ENCODE assay signal across 9 cellular contexts in genomic region chr6:12324096-12324495, GRCh38. TPM values are rescaled to one million over a fixed set of nuclear protein-coding genes. Genes with fewer than 3 reads are reported as not detected.
A peak's percentile ranks its signal among the peaks of the same experiment; 100 is the strongest.
DNase-seq lines count a peak whose midpoint lies in the region; ATAC-seq and TF ChIP-seq lines count a peak whose summit lies in the region.
"Had no signal": no experiment of that assay in that cellular context is flagged by ENCODE, and none has a peak within 500 bp of the region (broad histone marks: within the 10 kb centered on the region; RNA-seq: fewer than 3 reads in every experiment).

No MANE protein-coding gene starts in this region.

- peaks cover 4% of the 10 kb centered on the region for H3K27me3 Mint-ChIP-seq in type B pancreatic cell
- peaks cover 8% of the 10 kb centered on the region for H3K27me3 Mint-ChIP-seq in activated CD8-positive, alpha-beta memory T cell treated with anti-CD3 and anti-CD28 coated beads, Interleukin-2, amount 10 ng/mL, durations not matched to agents 7 days and 5 days

- ATAC-seq in GM21529 (IDR thresholded peaks at IDR 0.05; ENCODE audit: unreplicated experiment) = no peak
- ATAC-seq in activated CD8-positive, alpha-beta memory T cell treated with anti-CD3 and anti-CD28 coated beads, Interleukin-2, amount 10 ng/mL, durations not matched to agents 7 days and 5 days = no peak

- peak overlapping the region; percentile 51 for H3K4me3 Mint-ChIP-seq in type B pancreatic cell
- H3K4me3 Mint-ChIP-seq in activated CD8-positive, alpha-beta memory T cell treated with anti-CD3 and anti-CD28 coated beads, Interleukin-2, amount 10 ng/mL, durations not matched to agents 7 days and 5 days = no peak overlapping the region

- H3K9me3 Mint-ChIP-seq in type B pancreatic cell = peaks cover 9% of the 10 kb centered on the region
- no peaks in the 10 kb centered on the region for H3K9me3 Mint-ChIP-seq in activated CD8-positive, alpha-beta memory T cell treated with anti-CD3 and anti-CD28 coated beads, Interleukin-2, amount 10 ng/mL, durations not matched to agents 7 days and 5 days (ENCODE audit: low read depth)

- H3K36me3 Mint-ChIP-seq in type B pancreatic cell = peaks cover under 1% of the 10 kb centered on the region
- no peaks in the 10 kb centered on the region for H3K36me3 Mint-ChIP-seq in activated CD8-positive, alpha-beta memory T cell treated with anti-CD3 and anti-CD28 coated beads, Interleukin-2, amount 10 ng/mL, durations not matched to agents 7 days and 5 days

- H3K4me3 ChIP-seq in WERI-Rb-1 (ENCODE audit: low read depth, low read length) = no peak overlapping the region
- H3K4me3 ChIP-seq: uterus had no signal

- H3K4me1 Mint-ChIP-seq in type B pancreatic cell (ENCODE audit: unreplicated experiment) = peaks cover 12% of the 10 kb centered on the region
- H3K4me1 Mint-ChIP-seq in activated CD8-positive, alpha-beta memory T cell treated with anti-CD3 and anti-CD28 coated beads, Interleukin-2, amount 10 ng/mL, durations not matched to agents 7 days and 5 days = no peaks in the 10 kb centered on the region

- H3K27ac Mint-ChIP-seq in type B pancreatic cell = peak overlapping the region; percentile 92
- no peak overlapping the region for H3K27ac Mint-ChIP-seq in activated CD8-positive, alpha-beta memory T cell treated with anti-CD3 and anti-CD28 coated beads, Interleukin-2, amount 10 ng/mL, durations not matched to agents 7 days and 5 days

- H3K27me3 ChIP-seq in WERI-Rb-1 (ENCODE audit: insufficient read depth, low read depth, severe bottlenecking) = no peaks in the 10 kb centered on the region
- H3K27me3 ChIP-seq: uterus had no signal

- H3K36me3 ChIP-seq in WERI-Rb-1 = no peaks in the 10 kb centered on the region
- H3K36me3 ChIP-seq: uterus had no signal

- H3K27ac ChIP-seq in WERI-Rb-1 = no peak overlapping the region
- H3K27ac ChIP-seq: uterus had no signal

- peak; percentile 80 for DNase-seq in HPDE6-E6E7 (ENCODE audit: extremely low spot score)
- peak; percentile 38 for DNase-seq in T1000 (lab: John Stamatoyannopoulos, UW)
- DNase-seq in glomerular endothelial cell (ENCODE audit: extremely low read depth, low read depth, low spot score) = peak; percentile 96
- DNase-seq in type B pancreatic cell (ENCODE audit: extremely low spot score, unreplicated experiment) = no peak
- DNase-seq in WERI-Rb-1 = no peak
- no peak for DNase-seq in activated CD8-positive, alpha-beta memory T cell treated with anti-CD3 and anti-CD28 coated beads, Interleukin-2, amount 10 ng/mL, durations not matched to agents 7 days and 5 days
- DNase-seq: stimulated activated CD4-positive, alpha-beta T cell treated with anti-CD3 and anti-CD28 coated beads, Interleukin-2, amount 100 ng/mL, for 48 hours; uterus had no signal

- no peak for TF ChIP-seq CTCF in type B pancreatic cell (conservative IDR thresholded peaks at IDR 0.05)
- no peak for TF ChIP-seq CTCF in WERI-Rb-1 (IDR thresholded peaks at IDR 0.05; ENCODE audit: low read depth, low read length)

- CTCF ChIA-PET in activated CD8-positive, alpha-beta memory T cell treated with anti-CD3 and anti-CD28 coated beads, Interleukin-2, amount 10 ng/mL, durations not matched to agents 7 days and 5 days (lab: Charles Lee) = no interaction called here

- H3K9me3 ChIP-seq in WERI-Rb-1 (ENCODE audit: severe bottlenecking) = no peaks in the 10 kb centered on the region
- H3K9me3 ChIP-seq: uterus had no signal

RNA-seq across cellular contexts. Expression of gene EDN1, which starts 33.9 kb away (rescaled TPM):
- 151 and 376 TPM in 2 replicates for total RNA-seq in glomerular endothelial cell
- total RNA-seq in type B pancreatic cell (ENCODE audit: low replicate concordance) = 8.9 and 20.3 TPM in 2 replicates
- not detected for total RNA-seq in activated CD8-positive, alpha-beta memory T cell treated with anti-CD3 and anti-CD28 coated beads, Interleukin-2, amount 10 ng/mL, durations not matched to agents 7 days and 5 days

Comparison
In these comparisons a context has a peak if more than half of its experiments do, and no peak if none do; other contexts are left out.
1. DNase-seq: peak in HPDE6-E6E7 (single experiment), T1000 (single experiment) and glomerular endothelial cell (single experiment); none in type B pancreatic cell (single experiment), WERI-Rb-1 (single experiment) and activated CD8-positive, alpha-beta memory T cell treated with anti-CD3 and anti-CD28 coated beads, Interleukin-2, amount 10 ng/mL, durations not matched to agents 7 days and 5 days (single experiment).